Comparison of ENCODE assay signal across 23 cellular contexts in genomic region chr16:74099530-74099929, GRCh38.
"Had no signal": no experiment of that assay in that cellular context is flagged by ENCODE, and none has a peak within 500 bp of the region (broad histone marks: within the 10 kb centered on the region; RNA-seq: fewer than 3 reads in every experiment).

No MANE protein-coding gene starts in this region.

- ATAC-seq: esophagus mucosa; heart right ventricle; naive thymus-derived CD4-positive, alpha-beta T cell; psoas muscle; right lobe of liver; stimulated activated naive B cell treated with anti-CD40 and anti-IgM and Interleukin-4, amounts not matched to agents 10 μg/mL and 1 μg/mL and 100 μg/mL, for 72 hours; stimulated activated naive CD8-positive, alpha-beta T cell treated with anti-CD3 and anti-CD28 coated beads, Interleukin-15, amount 100 ng/mL, for 72 hours had no signal

- FAIRE-seq: endometrium, frontal cortex had no signal

- H3K79me2 ChIP-seq: parathyroid adenoma had no signal

- H3K9ac ChIP-seq: parathyroid adenoma had no signal

- H3K36me3 ChIP-seq: heart right ventricle, right lobe of liver, spleen, tibial nerve had no signal

- H3K27ac ChIP-seq: dorsolateral prefrontal cortex, heart right ventricle, parathyroid adenoma, psoas muscle, right lobe of liver, spleen, testis, tibial nerve had no signal

- H3K4me1 ChIP-seq: heart right ventricle, parathyroid adenoma, psoas muscle, right lobe of liver, spleen, testis, tibial nerve had no signal

- H2AFZ ChIP-seq: parathyroid adenoma had no signal

- DNase-seq: cortex of kidney; dorsolateral prefrontal cortex; effector CD8-positive, alpha-beta T cell; heart right ventricle; hypothalamus; naive thymus-derived CD4-positive, alpha-beta T cell; nephron progenitor cell; occipital lobe; psoas muscle; retina; right lobe of liver; spleen; stimulated activated CD4-positive, alpha-beta T cell treated with anti-CD3 and anti-CD28 coated beads, Interleukin-15, amount 100 ng/mL, for 24 hours; stimulated activated CD4-positive, alpha-beta T cell treated with anti-CD3 and anti-CD28 coated beads, Interleukin-1b, Interleukin-23, amount 100 ng/mL, for 48 hours; stimulated activated CD4-positive, alpha-beta T cell treated with anti-CD3 and anti-CD28 coated beads, Interleukin-4, amount 100 ng/mL, for 24 hours; stimulated activated naive B cell treated with anti-CD40 and anti-IgM and Interleukin-4, amounts not matched to agents 10 μg/mL and 1 μg/mL and 100 μg/mL, for 72 hours; stimulated activated naive CD8-positive, alpha-beta T cell treated with anti-CD3 and anti-CD28 coated beads, Interleukin-15, amount 100 ng/mL, for 72 hours; testis had no signal

- H3K9me3 ChIP-seq: heart right ventricle, psoas muscle, right lobe of liver, spleen, testis, tibial nerve had no signal

- H3K4me3 ChIP-seq: dorsolateral prefrontal cortex, heart right ventricle, psoas muscle, right lobe of liver, spleen, testis, tibial nerve had no signal

- H3K27me3 ChIP-seq: right lobe of liver, spleen, testis, tibial nerve had no signal
